Comparison of ENCODE assay signal across 29 cellular contexts in genomic region chr9:74672237-74672636, GRCh38.
"Had no signal": no experiment of that assay in that cellular context is flagged by ENCODE, and none has a peak within 500 bp of the region (broad histone marks: within the 10 kb centered on the region; RNA-seq: fewer than 3 reads in every experiment).

No MANE protein-coding gene starts in this region.

- DNase-seq: activated B cell treated with CpG ODN at 0.5 μM for 24 hours; activated CD4-positive, alpha-beta T cell treated with anti-CD3 and anti-CD28 coated beads for 48 hours; activated CD4-positive, alpha-beta T cell treated with anti-CD3 and anti-CD28 coated beads, Interleukin-2, amount 50 U/mL, for 1 hour; activated CD4-positive, alpha-beta T cell treated with anti-CD3 and anti-CD28 coated beads, Interleukin-2, amount 50 U/mL, for 48 hours; activated CD8-positive, alpha-beta memory T cell treated with anti-CD3 and anti-CD28 coated beads for 24 hours; activated CD8-positive, alpha-beta T cell treated with anti-CD3 and anti-CD28 coated beads for 36 hours; activated effector memory CD4-positive, alpha-beta T cell treated with Interleukin-2 at 50 U/mL for 16 hours; activated gamma-delta T cell treated with Interleukin-2 at 50 U/mL for 16 hours; activated naive CD4-positive, alpha-beta T cell treated with anti-CD3 and anti-CD28 coated beads, Interleukin-2, amount 50 U/mL, for 16 hours; activated naive CD4-positive, alpha-beta T cell treated with Interleukin-2 at 50 U/mL for 16 hours; activated T-cell treated with anti-CD3 and anti-CD28 coated beads, Interleukin-2, amount 50 U/mL, for 4 hours; amniotic stem cell; anterior cingulate cortex; brain microvascular endothelial cell; caudate nucleus; colonic mucosa; effector CD8-positive, alpha-beta T cell; erythroblast; foreskin melanocyte; SW 1271; T-cell; T-helper 9 cell; WERI-Rb-1 had no signal

- H3K36me3 ChIP-seq: brain microvascular endothelial cell, colonic mucosa, esophagus muscularis mucosa, gastroesophageal sphincter had no signal

- H3K4me3 ChIP-seq: colonic mucosa, esophagus muscularis mucosa, gastroesophageal sphincter had no signal

- H3K27me3 ChIP-seq: brain microvascular endothelial cell, colonic mucosa, esophagus muscularis mucosa, gastroesophageal sphincter had no signal

- H3K27ac Mint-ChIP-seq: activated B cell treated with CpG ODN at 0.5 μM for 24 hours; activated CD8-positive, alpha-beta T cell treated with anti-CD3 and anti-CD28 coated beads for 36 hours; activated naive CD8-positive, alpha-beta T cell; activated T-helper 17 cell treated with anti-CD3 and anti-CD28 coated beads, Interleukin-2, amount 50 U/mL, for 72 hours; T-cell; T-helper 1 cell treated with Interleukin-12 subunit alpha and Interleukin-12 subunit beta and Interleukin-4 antibody, amounts not matched to agents 30 μg/mL and 1 μg/mL, for 36 hours had no signal

- H3K4me1 ChIP-seq: colonic mucosa, esophagus muscularis mucosa, gastroesophageal sphincter had no signal

- H3K4me1 Mint-ChIP-seq: activated B cell treated with CpG ODN at 0.5 μM for 24 hours, T-cell had no signal

- ATAC-seq: activated CD4-positive, CD25-positive, alpha-beta regulatory T cell treated with anti-CD3 and anti-CD28 coated beads, Interleukin-2, amount 50 U/mL, for 24 hours; activated CD8-positive, alpha-beta T cell treated with anti-CD3 and anti-CD28 coated beads for 36 hours; activated T-cell treated with anti-CD3 and anti-CD28 coated beads, Interleukin-2, amount 50 U/mL, for 4 hours; activated T-helper 17 cell treated with anti-CD3 and anti-CD28 coated beads, Interleukin-2, amount 50 U/mL, for 72 hours; gastroesophageal sphincter; T-cell had no signal

- H3K9me3 ChIP-seq: colonic mucosa, esophagus muscularis mucosa, gastroesophageal sphincter had no signal

- H3K27ac ChIP-seq: brain microvascular endothelial cell, colonic mucosa, esophagus muscularis mucosa, gastroesophageal sphincter, WERI-Rb-1 had no signal

- H3K27me3 Mint-ChIP-seq: activated CD8-positive, alpha-beta T cell treated with anti-CD3 and anti-CD28 coated beads for 36 hours; activated naive CD8-positive, alpha-beta T cell had no signal

- H3K9me3 Mint-ChIP-seq: activated B cell treated with CpG ODN at 0.5 μM for 24 hours; activated CD8-positive, alpha-beta T cell treated with anti-CD3 and anti-CD28 coated beads for 36 hours; activated T-cell treated with anti-CD3 and anti-CD28 coated beads, Interleukin-2, amount 50 U/mL, for 4 hours; activated T-helper 17 cell treated with anti-CD3 and anti-CD28 coated beads, Interleukin-2, amount 50 U/mL, for 72 hours; T-cell; T-helper 1 cell treated with Interleukin-12 subunit alpha and Interleukin-12 subunit beta and Interleukin-4 antibody, amounts not matched to agents 30 μg/mL and 1 μg/mL, for 36 hours had no signal

- H3K36me3 Mint-ChIP-seq: activated naive CD8-positive, alpha-beta T cell; T-cell had no signal

- H3K4me3 Mint-ChIP-seq: activated B cell treated with CpG ODN at 0.5 μM for 24 hours; activated CD8-positive, alpha-beta T cell treated with anti-CD3 and anti-CD28 coated beads for 36 hours; activated naive CD8-positive, alpha-beta T cell; activated T-cell treated with anti-CD3 and anti-CD28 coated beads, Interleukin-2, amount 50 U/mL, for 4 hours; activated T-helper 17 cell treated with anti-CD3 and anti-CD28 coated beads, Interleukin-2, amount 50 U/mL, for 72 hours; T-cell; T-helper 1 cell treated with Interleukin-12 subunit alpha and Interleukin-12 subunit beta and Interleukin-4 antibody, amounts not matched to agents 30 μg/mL and 1 μg/mL, for 36 hours had no signal
